ENCODE assay signal across 29 cellular contexts in genomic region chr1:220473440-220473839, GRCh38.
"Had no signal": no experiment of that assay in that cellular context is flagged by ENCODE, and none has a peak within 500 bp of the region (broad histone marks: within the 10 kb centered on the region; RNA-seq: fewer than 3 reads in every experiment).

No MANE protein-coding gene starts in this region.

- H3K4me3 ChIP-seq: stomach, suprapubic skin, testis, thoracic aorta, thyroid gland, tibial artery, tibial nerve, transverse colon, upper lobe of left lung, upper lobe of right lung, uterus, vagina had no signal

- H3K27ac ChIP-seq: stomach, suprapubic skin, testis, thoracic aorta, thyroid gland, tibial artery, tibial nerve, transverse colon, upper lobe of left lung, upper lobe of right lung, uterus, vagina had no signal

- H3K9me3 ChIP-seq: testis, thoracic aorta, thyroid gland, transverse colon, upper lobe of left lung, upper lobe of right lung, uterus, vagina had no signal

- H3K4me3 Mint-ChIP-seq: stimulated activated effector memory CD8-positive, alpha-beta T cell treated with anti-CD3 and anti-CD28 coated beads, Interleukin-12 subunit alpha, Interleukin-12 subunit beta, amount 100 ng/mL, for 72 hours; stimulated activated memory B cell treated with anti-CD40 and anti-IgM and Interleukin-4, amounts not matched to agents 10 μg/mL and 1 μg/mL and 100 μg/mL, for 72 hours; stimulated activated naive B cell treated with anti-CD40 and anti-IgM and Interleukin-4, amounts not matched to agents 10 μg/mL and 1 μg/mL and 100 μg/mL, for 72 hours; stimulated activated naive CD8-positive, alpha-beta T cell treated with anti-CD3 and anti-CD28 coated beads, Interleukin-15, amount 100 ng/mL, for 72 hours; stimulated activated naive CD8-positive, alpha-beta T cell treated with anti-CD3 and anti-CD28 coated beads, Interleukin-15, Interleukin-2, amounts not matched to agents 100 ng/mL and 50 ng/mL, for 24 hours; type B pancreatic cell had no signal

- H3K36me3 ChIP-seq: stomach, suprapubic skin, thoracic aorta, thyroid gland, tibial artery, tibial nerve, transverse colon, upper lobe of left lung, upper lobe of right lung, uterus, vagina had no signal

- H3K27me3 Mint-ChIP-seq: stimulated activated memory B cell treated with anti-CD40 and anti-IgM and Interleukin-4, amounts not matched to agents 10 μg/mL and 1 μg/mL and 100 μg/mL, for 72 hours; stimulated activated naive B cell treated with anti-CD40 and anti-IgM and Interleukin-4, amounts not matched to agents 10 μg/mL and 1 μg/mL and 100 μg/mL, for 72 hours; stimulated activated naive CD8-positive, alpha-beta T cell treated with anti-CD3 and anti-CD28 coated beads, Interleukin-15, amount 100 ng/mL, for 72 hours; type B pancreatic cell had no signal

- H3K27ac Mint-ChIP-seq: stimulated activated effector memory CD8-positive, alpha-beta T cell treated with anti-CD3 and anti-CD28 coated beads, Interleukin-12 subunit alpha, Interleukin-12 subunit beta, amount 100 ng/mL, for 72 hours; stimulated activated memory B cell treated with anti-CD40 and anti-IgM and Interleukin-4, amounts not matched to agents 10 μg/mL and 1 μg/mL and 100 μg/mL, for 72 hours; stimulated activated naive B cell treated with anti-CD40 and anti-IgM and Interleukin-4, amounts not matched to agents 10 μg/mL and 1 μg/mL and 100 μg/mL, for 72 hours; stimulated activated naive CD8-positive, alpha-beta T cell treated with anti-CD3 and anti-CD28 coated beads, Interleukin-15, amount 100 ng/mL, for 72 hours; stimulated activated naive CD8-positive, alpha-beta T cell treated with anti-CD3 and anti-CD28 coated beads, Interleukin-15, Interleukin-2, amounts not matched to agents 100 ng/mL and 50 ng/mL, for 24 hours; type B pancreatic cell had no signal

- DNase-seq: stimulated activated CD4-positive, alpha-beta T cell treated with anti-CD3 and anti-CD28 coated beads, Interleukin-2, amount 100 ng/mL, for 48 hours; stimulated activated CD4-positive, alpha-beta T cell treated with anti-CD3 and anti-CD28 coated beads, Interleukin-4, amount 100 ng/mL, for 1 hour; stimulated activated CD4-positive, alpha-beta T cell treated with anti-CD3 and anti-CD28 coated beads, Interleukin-4, amount 100 ng/mL, for 24 hours; stimulated activated CD4-positive, alpha-beta T cell treated with anti-CD3 and anti-CD28 coated beads, Interleukin-4, amount 100 ng/mL, for 4 hours; stimulated activated CD8-positive, alpha-beta memory T cell treated with anti-CD3 and anti-CD28 coated beads, Interleukin-4, amount 100 ng/mL, for 48 hours; stimulated activated naive B cell treated with anti-CD40 and anti-IgM and Interleukin-4, amounts not matched to agents 10 μg/mL and 1 μg/mL and 100 μg/mL, for 72 hours; stimulated activated naive CD4-positive, alpha-beta T cell; stimulated activated naive CD4-positive, alpha-beta T cell treated with Interleukin-2 at 50 U/mL for 16 hours; stimulated activated naive CD8-positive, alpha-beta T cell treated with anti-CD3 and anti-CD28 coated beads, Interleukin-15, amount 100 ng/mL, for 72 hours; stimulated activated naive CD8-positive, alpha-beta T cell treated with anti-CD3 and anti-CD28 coated beads, Interleukin-15, Interleukin-2, amounts not matched to agents 100 U/mL and 50 U/mL, for 24 hours; stomach; substantia nigra; testis; thyroid gland; tibial artery; transverse colon; trophoblast cell; upper lobe of left lung; upper lobe of right lung; uterus had no signal

- H3K4me1 ChIP-seq: stomach, suprapubic skin, testis, thyroid gland, tibial artery, tibial nerve, transverse colon, upper lobe of left lung, upper lobe of right lung, uterus, vagina had no signal

- H3K36me3 Mint-ChIP-seq: stimulated activated effector memory CD8-positive, alpha-beta T cell treated with anti-CD3 and anti-CD28 coated beads, Interleukin-12 subunit alpha, Interleukin-12 subunit beta, amount 100 ng/mL, for 72 hours; stimulated activated memory B cell treated with anti-CD40 and anti-IgM and Interleukin-4, amounts not matched to agents 10 μg/mL and 1 μg/mL and 100 μg/mL, for 72 hours; stimulated activated naive B cell treated with anti-CD40 and anti-IgM and Interleukin-4, amounts not matched to agents 10 μg/mL and 1 μg/mL and 100 μg/mL, for 72 hours; type B pancreatic cell had no signal

- ATAC-seq: stimulated activated effector memory CD8-positive, alpha-beta T cell treated with anti-CD3 and anti-CD28 coated beads, Interleukin-12 subunit alpha, Interleukin-12 subunit beta, amount 100 ng/mL, for 72 hours; stimulated activated memory B cell treated with anti-CD40 and anti-IgM and Interleukin-4, amounts not matched to agents 10 μg/mL and 1 μg/mL and 100 μg/mL, for 72 hours; stimulated activated naive B cell treated with anti-CD40 and anti-IgM and Interleukin-4, amounts not matched to agents 10 μg/mL and 1 μg/mL and 100 μg/mL, for 72 hours; stimulated activated naive CD8-positive, alpha-beta T cell treated with anti-CD3 and anti-CD28 coated beads, Interleukin-15, amount 100 ng/mL, for 72 hours; stimulated activated naive CD8-positive, alpha-beta T cell treated with anti-CD3 and anti-CD28 coated beads, Interleukin-15, Interleukin-2, amounts not matched to agents 100 U/mL and 50 U/mL, for 24 hours; upper lobe of right lung had no signal

- H3K4me1 Mint-ChIP-seq: stimulated activated effector memory CD8-positive, alpha-beta T cell treated with anti-CD3 and anti-CD28 coated beads, Interleukin-12 subunit alpha, Interleukin-12 subunit beta, amount 100 ng/mL, for 72 hours; stimulated activated memory B cell treated with anti-CD40 and anti-IgM and Interleukin-4, amounts not matched to agents 10 μg/mL and 1 μg/mL and 100 μg/mL, for 72 hours; stimulated activated naive B cell treated with anti-CD40 and anti-IgM and Interleukin-4, amounts not matched to agents 10 μg/mL and 1 μg/mL and 100 μg/mL, for 72 hours; stimulated activated naive CD8-positive, alpha-beta T cell treated with anti-CD3 and anti-CD28 coated beads, Interleukin-15, amount 100 ng/mL, for 72 hours had no signal

- H3K9me3 Mint-ChIP-seq: stimulated activated effector memory CD8-positive, alpha-beta T cell treated with anti-CD3 and anti-CD28 coated beads, Interleukin-12 subunit alpha, Interleukin-12 subunit beta, amount 100 ng/mL, for 72 hours; stimulated activated naive CD8-positive, alpha-beta T cell treated with anti-CD3 and anti-CD28 coated beads, Interleukin-15, Interleukin-2, amounts not matched to agents 100 ng/mL and 50 ng/mL, for 24 hours had no signal

- H3K27me3 ChIP-seq: stomach, suprapubic skin, testis, thyroid gland, tibial artery, tibial nerve, transverse colon, upper lobe of left lung, upper lobe of right lung, uterus, vagina had no signal

- FAIRE-seq: urothelium cell line had no signal
